Comparison of ENCODE assay signal across 7 cellular contexts in genomic region chrY:7753708-7754107, GRCh38.
"Had no signal": no experiment of that assay in that cellular context is flagged by ENCODE, and none has a peak within 500 bp of the region (broad histone marks: within the 10 kb centered on the region; RNA-seq: fewer than 3 reads in every experiment).

No MANE protein-coding gene starts in this region.

- FAIRE-seq: G401.6, GM12878, GM12891, GM12892, GM19239 had no signal

- DNase-seq: GDM1, GF-D8 had no signal

- H3K4me3 ChIP-seq: GM12878 had no signal

- ATAC-seq: GM12878 had no signal
